17 cellular contexts compared by ENCODE assay signal in the genomic region with DNA sequence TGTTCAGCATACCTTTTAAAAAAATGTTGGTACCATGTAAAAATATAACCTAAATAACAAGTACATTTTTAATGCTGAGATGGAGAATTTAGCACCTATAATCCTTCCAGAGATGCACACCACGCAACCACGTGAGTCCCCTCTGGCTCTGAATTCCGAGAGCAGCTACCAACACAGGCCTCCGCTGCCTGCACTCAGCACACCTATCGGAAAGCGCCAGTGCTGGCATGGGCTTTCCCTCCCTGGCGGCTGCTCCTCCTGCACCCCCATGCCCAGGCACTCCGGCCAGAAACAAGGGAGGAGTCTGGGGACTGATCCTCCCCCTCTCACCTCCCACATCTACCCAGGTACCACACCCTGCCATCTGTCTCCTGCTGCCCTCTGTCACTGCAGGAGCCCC. TPM values are rescaled to one million over a fixed set of nuclear protein-coding genes. Genes with fewer than 3 reads are reported as not detected.
DNase-seq lines count a peak whose midpoint lies in the region; ATAC-seq and TF ChIP-seq lines count a peak whose summit lies in the region.
"Had no signal": no experiment of that assay in that cellular context is flagged by ENCODE, and none has a peak within 500 bp of the region (broad histone marks: within the 10 kb centered on the region; RNA-seq: fewer than 3 reads in every experiment).

No MANE protein-coding gene starts in this region.

- CTCF ChIA-PET in activated CD8-positive, alpha-beta T cell treated with anti-CD3 and anti-CD28 coated beads for 36 hours (lab: Charles Lee) = interaction anchor here (6.1 kb wide), 1 partner anchor 45 kb away, joined by 51 read pairs; no protein-coding TSS in a partner anchor

- ATAC-seq in activated CD8-positive, alpha-beta T cell treated with anti-CD3 and anti-CD28 coated beads for 36 hours = no peak
- ATAC-seq in stimulated activated effector memory CD8-positive, alpha-beta T cell treated with anti-CD3 and anti-CD28 coated beads, Interleukin-12 subunit alpha, Interleukin-12 subunit beta, amount 100 ng/mL, for 72 hours = no peak
- no peak for ATAC-seq in HG02678 (IDR thresholded peaks at IDR 0.05; ENCODE audit: unreplicated experiment)
- ATAC-seq: left colon had no signal

- H3K27ac Mint-ChIP-seq in activated CD8-positive, alpha-beta T cell treated with anti-CD3 and anti-CD28 coated beads for 36 hours = peak overlapping the region; percentile 65
- peak overlapping the region; percentile 87 for H3K27ac Mint-ChIP-seq in glutamatergic neuron (ENCODE audit: unreplicated experiment)
- H3K27ac Mint-ChIP-seq in stimulated activated effector memory CD8-positive, alpha-beta T cell treated with anti-CD3 and anti-CD28 coated beads, Interleukin-12 subunit alpha, Interleukin-12 subunit beta, amount 100 ng/mL, for 72 hours = peak overlapping the region; percentile 93

- H3K9me3 Mint-ChIP-seq in activated CD8-positive, alpha-beta T cell treated with anti-CD3 and anti-CD28 coated beads for 36 hours = no peaks in the 10 kb centered on the region
- H3K9me3 Mint-ChIP-seq in glutamatergic neuron (ENCODE audit: unreplicated experiment) = peaks cover 15% of the 10 kb centered on the region
- no peaks in the 10 kb centered on the region for H3K9me3 Mint-ChIP-seq in stimulated activated effector memory CD8-positive, alpha-beta T cell treated with anti-CD3 and anti-CD28 coated beads, Interleukin-12 subunit alpha, Interleukin-12 subunit beta, amount 100 ng/mL, for 72 hours
- H3K9me3 Mint-ChIP-seq: activated CD4-positive, alpha-beta T cell treated with anti-CD3 and anti-CD28 coated beads, Interleukin-2, amount 10 ng/mL, durations not matched to agents 24 days and 14 days had no signal

- peaks cover 68% of the 10 kb centered on the region for H3K4me1 Mint-ChIP-seq in activated CD8-positive, alpha-beta T cell treated with anti-CD3 and anti-CD28 coated beads for 36 hours (ENCODE audit: low read depth)
- H3K4me1 Mint-ChIP-seq in glutamatergic neuron (ENCODE audit: low read depth, unreplicated experiment) = peaks cover 58% of the 10 kb centered on the region
- H3K4me1 Mint-ChIP-seq in stimulated activated effector memory CD8-positive, alpha-beta T cell treated with anti-CD3 and anti-CD28 coated beads, Interleukin-12 subunit alpha, Interleukin-12 subunit beta, amount 100 ng/mL, for 72 hours = peaks cover 64% of the 10 kb centered on the region

- POLR2A ChIA-PET in activated CD8-positive, alpha-beta T cell treated with anti-CD3 and anti-CD28 coated beads for 36 hours (lab: Charles Lee) = no interaction called here

- TF ChIP-seq CTCF in activated CD8-positive, alpha-beta T cell treated with anti-CD3 and anti-CD28 coated beads for 36 hours (IDR thresholded peaks at IDR 0.05) = no peak
- TF ChIP-seq CTCF in glutamatergic neuron (IDR thresholded peaks at IDR 0.05; ENCODE audit: partially characterized antibody, unreplicated experiment) = no peak

- H3K36me3 Mint-ChIP-seq in activated CD8-positive, alpha-beta T cell treated with anti-CD3 and anti-CD28 coated beads for 36 hours (ENCODE audit: low read depth) = peaks cover 30% of the 10 kb centered on the region
- no peaks in the 10 kb centered on the region for H3K36me3 Mint-ChIP-seq in glutamatergic neuron (ENCODE audit: unreplicated experiment)
- H3K36me3 Mint-ChIP-seq in stimulated activated effector memory CD8-positive, alpha-beta T cell treated with anti-CD3 and anti-CD28 coated beads, Interleukin-12 subunit alpha, Interleukin-12 subunit beta, amount 100 ng/mL, for 72 hours = peaks cover 20% of the 10 kb centered on the region

- H3K27me3 Mint-ChIP-seq in activated CD8-positive, alpha-beta T cell treated with anti-CD3 and anti-CD28 coated beads for 36 hours = no peaks in the 10 kb centered on the region
- H3K27me3 Mint-ChIP-seq in glutamatergic neuron (ENCODE audit: unreplicated experiment) = peaks cover 15% of the 10 kb centered on the region
- H3K27me3 Mint-ChIP-seq: activated CD4-positive, alpha-beta T cell treated with anti-CD3 and anti-CD28 coated beads, Interleukin-2, amount 10 ng/mL, durations not matched to agents 24 days and 14 days had no signal

- DNase-seq in NCI-H82 (lab: John Stamatoyannopoulos, UW) (peak; percentile 24), NCI-H82 treated with DMSO at 0.1 percent for 48 hours (lab: John Stamatoyannopoulos, UW; ENCODE audit: unreplicated experiment) (no peak), glutamatergic neuron (peak; percentile 50), foreskin melanocyte (no peak), NCI-H2029 (lab: John Stamatoyannopoulos, UW) (no peak)
- no peak for DNase-seq in activated CD8-positive, alpha-beta T cell treated with anti-CD3 and anti-CD28 coated beads for 36 hours
- DNase-seq in stimulated activated effector memory CD8-positive, alpha-beta T cell treated with anti-CD3 and anti-CD28 coated beads, Interleukin-12 subunit alpha, Interleukin-12 subunit beta, amount 100 ng/mL, for 72 hours (ENCODE audit: low spot score in 2 of 2) = no peak
- DNase-seq: activated CD4-positive, alpha-beta T cell treated with anti-CD3 and anti-CD28 coated beads, Interleukin-2, amount 10 ng/mL, durations not matched to agents 24 days and 14 days; activated T-cell treated with anti-CD3 and anti-CD28 coated beads for 4 hours; effector memory CD4-positive, alpha-beta T cell; GM23248; left colon; MM.1S; NCI-H1930; NCI-H526 treated with DMSO at 0.1 percent for 48 hours; trophoblast cell had no signal

- intact Hi-C loops in activated CD8-positive, alpha-beta T cell treated with anti-CD3 and anti-CD28 coated beads for 36 hours (cut with micrococcal nuclease) = no loop called here

- no peak overlapping the region for H3K4me3 Mint-ChIP-seq in activated CD8-positive, alpha-beta T cell treated with anti-CD3 and anti-CD28 coated beads for 36 hours
- H3K4me3 Mint-ChIP-seq in glutamatergic neuron (ENCODE audit: unreplicated experiment) = peak overlapping the region; percentile 78
- no peak overlapping the region for H3K4me3 Mint-ChIP-seq in stimulated activated effector memory CD8-positive, alpha-beta T cell treated with anti-CD3 and anti-CD28 coated beads, Interleukin-12 subunit alpha, Interleukin-12 subunit beta, amount 100 ng/mL, for 72 hours
- H3K4me3 Mint-ChIP-seq: activated CD4-positive, alpha-beta T cell treated with anti-CD3 and anti-CD28 coated beads, Interleukin-2, amount 10 ng/mL, durations not matched to agents 24 days and 14 days had no signal

RNA-seq across cellular contexts. Expression of a gene that starts 47.0 kb away (rescaled TPM):
- 10 to 100 TPM; 78.5 to 83.5 TPM for total RNA-seq in activated CD8-positive, alpha-beta T cell treated with anti-CD3 and anti-CD28 coated beads for 36 hours
- total RNA-seq in glutamatergic neuron (ENCODE audit: unreplicated experiment) = 132 TPM

Comparison
In these comparisons a context has a peak if more than half of its experiments do, and no peak if none do; other contexts are left out.
1. DNase-seq: peak in NCI-H82 (single experiment) and glutamatergic neuron (single experiment); none in NCI-H82 treated with DMSO at 0.1 percent for 48 hours (single experiment), activated CD8-positive, alpha-beta T cell treated with anti-CD3 and anti-CD28 coated beads for 36 hours (single experiment), stimulated activated effector memory CD8-positive, alpha-beta T cell treated with anti-CD3 and anti-CD28 coated beads, Interleukin-12 subunit alpha, Interleukin-12 subunit beta, amount 100 ng/mL, for 72 hours (0 of 2), foreskin melanocyte (single experiment) and NCI-H2029 (single experiment).
2. Peak in every context shown above with its lines, with median percentiles within 50 percentile points of each other: H3K27ac Mint-ChIP-seq.